In genomic region chr12:122527478-122527944, GRCh38 we compare ENCODE assay signal across 8 cellular contexts. TPM values are rescaled to one million over a fixed set of nuclear protein-coding genes. Genes with fewer than 3 reads are reported as not detected.
A peak's percentile ranks its signal among the peaks of the same experiment; 100 is the strongest.
DNase-seq lines count a peak whose midpoint lies in the region; ATAC-seq and TF ChIP-seq lines count a peak whose summit lies in the region.

No MANE protein-coding gene starts in this region.

- CTCF ChIA-PET in activated CD4-positive, alpha-beta T cell treated with anti-CD3 and anti-CD28 coated beads, Interleukin-2, amount 10 ng/mL, durations not matched to agents 7 days and 5 days (lab: Charles Lee) = interaction anchor here (0.6 to 2.1 kb wide), 6 partner anchors 19 to 644 kb away, joined by 3 to 8 read pairs (median 4); partner anchors contain the start of gene ZCCHC8

- peaks cover 49% of the 10 kb centered on the region for H3K4me1 ChIP-seq in left ventricle myocardium inferior

- peaks cover 29% of the 10 kb centered on the region for H3K4me1 Mint-ChIP-seq in activated CD4-positive, alpha-beta T cell treated with anti-CD3 and anti-CD28 coated beads, Interleukin-2, amount 10 ng/mL, durations not matched to agents 7 days and 5 days

- no peaks in the 10 kb centered on the region for H3K9me3 Mint-ChIP-seq in activated CD4-positive, alpha-beta T cell treated with anti-CD3 and anti-CD28 coated beads, Interleukin-2, amount 10 ng/mL, durations not matched to agents 7 days and 5 days

- no peaks in the 10 kb centered on the region for H3K27me3 ChIP-seq in left ventricle myocardium inferior (ENCODE audit: low read depth)

- POLR2A ChIA-PET in activated CD4-positive, alpha-beta T cell treated with anti-CD3 and anti-CD28 coated beads, Interleukin-2, amount 10 ng/mL, durations not matched to agents 7 days and 5 days (lab: Charles Lee) = interaction anchor here (0.6 to 2.1 kb wide), 2 partner anchors 24 to 27 kb away, joined by 3 to 25 read pairs; partner anchors contain the start of gene ZCCHC8

- no peak overlapping the region for H3K4me3 Mint-ChIP-seq in activated CD4-positive, alpha-beta T cell treated with anti-CD3 and anti-CD28 coated beads, Interleukin-2, amount 10 ng/mL, durations not matched to agents 7 days and 5 days

- H3K36me3 Mint-ChIP-seq in activated CD4-positive, alpha-beta T cell treated with anti-CD3 and anti-CD28 coated beads, Interleukin-2, amount 10 ng/mL, durations not matched to agents 7 days and 5 days (ENCODE audit: low read depth) = peaks cover 47% of the 10 kb centered on the region

- DNase-seq in EL (peak; percentile 39), LHCN-M2 (ENCODE audit: low read depth) (peak; percentile 31), left ventricle myocardium inferior (peak; percentile 18)
- DNase-seq in activated CD4-positive, alpha-beta T cell treated with anti-CD3 and anti-CD28 coated beads, Interleukin-2, amount 10 ng/mL, durations not matched to agents 7 days and 5 days = peak; percentile 61

- H3K27me3 Mint-ChIP-seq in activated CD4-positive, alpha-beta T cell treated with anti-CD3 and anti-CD28 coated beads, Interleukin-2, amount 10 ng/mL, durations not matched to agents 7 days and 5 days = no peaks in the 10 kb centered on the region

- H3K27ac ChIP-seq in left ventricle myocardium inferior (replicated peaks) (peak overlapping the region; percentile 99), skin epidermis (peak overlapping the region; percentile 14 to 100 (median 96))

- ATAC-seq in HG03175 (IDR thresholded peaks at IDR 0.05; ENCODE audit: unreplicated experiment) (no peak), GM21723 (IDR thresholded peaks at IDR 0.05; ENCODE audit: unreplicated experiment) (no peak), HG02884 (IDR thresholded peaks at IDR 0.05; ENCODE audit: unreplicated experiment) (no peak)

- intact Hi-C loops in left ventricle myocardium inferior (cut with micrococcal nuclease) = no loop called here

- H3K9me3 ChIP-seq in left ventricle myocardium inferior (replicated peaks) = no peaks in the 10 kb centered on the region

- peak overlapping the region; percentile 75 for H3K4me3 ChIP-seq in left ventricle myocardium inferior
- peak overlapping the region; percentile 44 to 81 (median 73) for H3K4me3 ChIP-seq in skin epidermis

- H3K36me3 ChIP-seq in left ventricle myocardium inferior = peaks cover 8% of the 10 kb centered on the region

- TF ChIP-seq CTCF in left ventricle myocardium inferior (IDR thresholded peaks at IDR 0.05; ENCODE audit: borderline replicate concordance) = no peak

- no peak overlapping the region for H3K27ac Mint-ChIP-seq in activated CD4-positive, alpha-beta T cell treated with anti-CD3 and anti-CD28 coated beads, Interleukin-2, amount 10 ng/mL, durations not matched to agents 7 days and 5 days

RNA-seq across cellular contexts. Expression of gene KNTC1, which starts 0.5 kb away (rescaled TPM):
- total RNA-seq in LHCN-M2 (2014; rRNA removed) = 39.7 and 41.7 TPM in 2 replicates
- polyA plus RNA-seq in LHCN-M2 (2012) = 5.2 TPM
- total RNA-seq in activated CD4-positive, alpha-beta T cell treated with anti-CD3 and anti-CD28 coated beads, Interleukin-2, amount 10 ng/mL, durations not matched to agents 7 days and 5 days = 100 to 1,000 TPM; 124 to 136 TPM
- total RNA-seq in left ventricle myocardium inferior = 1.4 TPM

RNA-seq across cellular contexts. Expression of gene RSRC2, which starts 0.8 kb away (rescaled TPM):
- total RNA-seq in LHCN-M2 (2014; rRNA removed) = 50.9 and 52.0 TPM in 2 replicates
- polyA plus RNA-seq in LHCN-M2 (2012) = 24.6 TPM
- 10 to 100 TPM; 79.6 to 82.3 TPM for total RNA-seq in activated CD4-positive, alpha-beta T cell treated with anti-CD3 and anti-CD28 coated beads, Interleukin-2, amount 10 ng/mL, durations not matched to agents 7 days and 5 days
- total RNA-seq in left ventricle myocardium inferior = 35.8 TPM

RNA-seq across cellular contexts. Expression of gene ZCCHC8, which starts 26.8 kb away (rescaled TPM):
- total RNA-seq in LHCN-M2 (2014; rRNA removed) (14.6 and 15.1 TPM in 2 replicates), left ventricle myocardium inferior (8.4 TPM)
- 4.7 TPM for polyA plus RNA-seq in LHCN-M2 (2012)
- total RNA-seq in activated CD4-positive, alpha-beta T cell treated with anti-CD3 and anti-CD28 coated beads, Interleukin-2, amount 10 ng/mL, durations not matched to agents 7 days and 5 days = 10 to 100 TPM; 45.1 to 50.2 TPM

Comparison
In these comparisons a context has a peak if more than half of its experiments do, and no peak if none do; other contexts are left out.
1. RNA of gene KNTC1, which starts 0.5 kb away (total RNA-seq): 124 to 136 TPM in activated CD4-positive, alpha-beta T cell treated with anti-CD3 and anti-CD28 coated beads, Interleukin-2, amount 10 ng/mL, durations not matched to agents 7 days and 5 days and 39.7 to 41.7 TPM in LHCN-M2; 1.4 TPM in left ventricle myocardium inferior (single experiment); every median in the first group is over 10 times any median in the second.
2. Peak in every context shown above with its lines, with median percentiles within 50 percentile points of each other: DNase-seq.